ENCODE assay signal across 1 cellular context in genomic region chr1:42931108-42931539, GRCh38.
TF ChIP-seq lines count a peak whose summit lies in the region.

No MANE protein-coding gene starts in this region.

TF ChIP-seq in K562, 482 proteins besides CTCF, POLR2A, EP300 and RAD21 (continued from another document):
- TF ChIP-seq FOXO4 (CRISPR knock-in tag; IDR thresholded peaks at IDR 0.05) (no peak), ZNF785 (CRISPR knock-in tag; IDR thresholded peaks at IDR 0.05) (no peak), RREB1 (CRISPR knock-in tag; IDR thresholded peaks at IDR 0.05) (no peak), PTRF (tag; IDR thresholded peaks at IDR 0.05) (no peak), JUND (IDR thresholded peaks at IDR 0.05; ENCODE audit: borderline replicate concordance, low read depth, low read length) (0 out of 2 replicates have a peak, but pooled peaks have one; percentile 23), JUND (tag; IDR thresholded peaks at IDR 0.05; ENCODE audit: borderline replicate concordance, low read depth, low read length) (no peak), CEBPG (CRISPR knock-in tag; IDR thresholded peaks at IDR 0.05) (peak; percentile 5; the same call in 1 of the 2 replicates), CEBPG (tag; conservative IDR thresholded peaks at IDR 0.05 in 1 of 2, IDR thresholded peaks at IDR 0.05 in 1 of 2) (no peak), YY1 (IDR thresholded peaks at IDR 0.05; ENCODE audit: borderline replicate concordance in 1 of 3, control insufficient read depth in 1 of 3, extremely low read depth in 1 of 3, insufficient read depth in 3 of 3, insufficient read length in 1 of 3, insufficient replicate concordance in 2 of 3, low read depth in 1 of 3, low read length in 2 of 3) (peak in 1 of 3 experiments; percentile 27), ZNF592 (IDR thresholded peaks at IDR 0.05) (peak; percentile 53), ZSCAN32 (CRISPR knock-in tag; IDR thresholded peaks at IDR 0.05) (no peak), ZNF561 (CRISPR knock-in tag; conservative IDR thresholded peaks at IDR 0.05) (no peak), SAP30 (IDR thresholded peaks at IDR 0.05; ENCODE audit: borderline replicate concordance, insufficient read depth, low read depth, low read length, poor library complexity, severe bottlenecking) (no peak), SMAD4 (CRISPR knock-in tag; conservative IDR thresholded peaks at IDR 0.05) (0 out of 2 replicates have a peak, but pooled peaks have one; percentile 14), TFAP4 (CRISPR knock-in tag; IDR thresholded peaks at IDR 0.05; ENCODE audit: borderline replicate concordance) (peak; percentile 33; the same call in 1 of the 2 replicates), RB1 (IDR thresholded peaks at IDR 0.05; ENCODE audit: low read depth) (0 out of 2 replicates have a peak, but pooled peaks have one; percentile 31), TSC22D4 (tag; IDR thresholded peaks at IDR 0.05) (no peak), FOXK2 (conservative IDR thresholded peaks at IDR 0.05 in 1 of 2, IDR thresholded peaks at IDR 0.05 in 1 of 2; ENCODE audit: low read depth in 2 of 2) (no peak), RCOR1 (IDR thresholded peaks at IDR 0.05; ENCODE audit: borderline replicate concordance in 1 of 2, low read depth in 2 of 2, low read length in 2 of 2) (0 out of 4 replicates have a peak, but pooled peaks of 1 of the 2 experiments have one; percentile 37), CXXC5 (CRISPR knock-in tag; IDR thresholded peaks at IDR 0.05) (0 out of 2 replicates have a peak, but pooled peaks have one; percentile 6), SPI1 (IDR thresholded peaks at IDR 0.05; ENCODE audit: borderline replicate concordance, low read depth, low read length) (peak; percentile 62), NONO (IDR thresholded peaks at IDR 0.05; ENCODE audit: low read depth in 2 of 2, low read length in 1 of 2) (no peak), SMC3 (conservative IDR thresholded peaks at IDR 0.05; ENCODE audit: insufficient read depth, low read depth, low read length) (peak; percentile 81), TAF15 (IDR thresholded peaks at IDR 0.05; ENCODE audit: low read depth, low read length) (no peak), ZNF165 (CRISPR knock-in tag; IDR thresholded peaks at IDR 0.05; ENCODE audit: borderline replicate concordance) (no peak), TRIM25 (IDR thresholded peaks at IDR 0.05; ENCODE audit: borderline replicate concordance) (no peak), ID3 (CRISPR knock-in tag; IDR thresholded peaks at IDR 0.05) (no peak), ID3 (tag; IDR thresholded peaks at IDR 0.05) (no peak), DMBX1 (CRISPR knock-in tag; IDR thresholded peaks at IDR 0.05; ENCODE audit: borderline replicate concordance) (peak; percentile 49; the same call in 1 of the 2 replicates), NR2C2 (CRISPR knock-in tag; IDR thresholded peaks at IDR 0.05) (no peak), NR2C2 (tag; IDR thresholded peaks at IDR 0.05) (peak; percentile 22; the same call in 1 of the 2 replicates), DEAF1 (CRISPR knock-in tag; IDR thresholded peaks at IDR 0.05) (peak; percentile 20; the same call in 1 of the 2 replicates), RBM25 (IDR thresholded peaks at IDR 0.05; ENCODE audit: low read depth, low read length, severe bottlenecking) (no peak), ZBTB33 (CRISPR knock-in tag; IDR thresholded peaks at IDR 0.05) (peak; percentile 97), ZNF384 (IDR thresholded peaks at IDR 0.05; ENCODE audit: low read depth, low read length) (0 out of 2 replicates have a peak, but pooled peaks have one; percentile 33), VEZF1 (CRISPR knock-in tag; IDR thresholded peaks at IDR 0.05) (peak; percentile 42; the same call in 1 of the 2 replicates)
